Comparison of ENCODE assay signal across 8 cellular contexts in genomic region chr15:63157891-63158431, GRCh38. TPM values are rescaled to one million over a fixed set of nuclear protein-coding genes. Genes with fewer than 3 reads are reported as not detected.
DNase-seq lines count a peak whose midpoint lies in the region; ATAC-seq and TF ChIP-seq lines count a peak whose summit lies in the region.

No MANE protein-coding gene starts in this region.

- peak; percentile 48 for DNase-seq in AG09309 (ENCODE audit: low read depth)
- DNase-seq in SK-MEL-5 (ENCODE audit: low read depth, low spot score), result peak; percentile 80
- DNase-seq in choroid plexus epithelial cell (ENCODE audit: low read depth), result peak; percentile 89
- DNase-seq in kidney tubule cell (ENCODE audit: low spot score), result peak; percentile 78
- DNase-seq in stimulated activated effector memory CD8-positive, alpha-beta T cell treated with anti-CD3 and anti-CD28 coated beads, Interleukin-12 subunit alpha, Interleukin-12 subunit beta, amount 100 ng/mL, for 72 hours (ENCODE audit: low spot score in 2 of 2), result peak in 1 of 2 donors; percentile 65
- no peak for DNase-seq in COR-L47 (lab: John Stamatoyannopoulos, UW)

- peak; percentile 10 for ATAC-seq in HG03097 (IDR thresholded peaks at IDR 0.05; ENCODE audit: low FRiP score, unreplicated experiment)
- peak; percentile 55 for ATAC-seq in stimulated activated effector memory CD8-positive, alpha-beta T cell treated with anti-CD3 and anti-CD28 coated beads, Interleukin-12 subunit alpha, Interleukin-12 subunit beta, amount 100 ng/mL, for 72 hours

- peaks cover 45% of the 10 kb centered on the region for H3K36me3 Mint-ChIP-seq in stimulated activated effector memory CD8-positive, alpha-beta T cell treated with anti-CD3 and anti-CD28 coated beads, Interleukin-12 subunit alpha, Interleukin-12 subunit beta, amount 100 ng/mL, for 72 hours

- in situ Hi-C loops in SK-MEL-5 (cut with HindIII; ENCODE audit: low pct_unique_long_range_greater_than_20kb, low sequenced_read_pairs), result no loop called here

- peak overlapping the region; percentile 83 for H3K4me3 ChIP-seq in AG09309 (ENCODE audit: control insufficient read depth, low read depth, low read length)
- peak overlapping the region; percentile 96 for H3K4me3 ChIP-seq in choroid plexus epithelial cell (ENCODE audit: low read depth, low read length)

- H3K4me3 Mint-ChIP-seq in stimulated activated effector memory CD8-positive, alpha-beta T cell treated with anti-CD3 and anti-CD28 coated beads, Interleukin-12 subunit alpha, Interleukin-12 subunit beta, amount 100 ng/mL, for 72 hours, result peak overlapping the region; percentile 98

- H3K4me1 Mint-ChIP-seq in stimulated activated effector memory CD8-positive, alpha-beta T cell treated with anti-CD3 and anti-CD28 coated beads, Interleukin-12 subunit alpha, Interleukin-12 subunit beta, amount 100 ng/mL, for 72 hours, result no peaks in the 10 kb centered on the region

- H3K27ac Mint-ChIP-seq in stimulated activated effector memory CD8-positive, alpha-beta T cell treated with anti-CD3 and anti-CD28 coated beads, Interleukin-12 subunit alpha, Interleukin-12 subunit beta, amount 100 ng/mL, for 72 hours, result peak overlapping the region; percentile 98

- H3K9me3 Mint-ChIP-seq in stimulated activated effector memory CD8-positive, alpha-beta T cell treated with anti-CD3 and anti-CD28 coated beads, Interleukin-12 subunit alpha, Interleukin-12 subunit beta, amount 100 ng/mL, for 72 hours, result no peaks in the 10 kb centered on the region

- peak; percentile 31 for TF ChIP-seq CTCF in AG09309 (IDR thresholded peaks at IDR 0.05; ENCODE audit: control insufficient read depth, insufficient read depth, low read depth, low read length, missing control alignments)
- TF ChIP-seq CTCF in GM12873 (IDR thresholded peaks at IDR 0.05; ENCODE audit: insufficient read depth, low read depth, low read length, missing control alignments), result peak; percentile 14
- TF ChIP-seq CTCF in choroid plexus epithelial cell (conservative IDR thresholded peaks at IDR 0.05; ENCODE audit: low read depth, low read length), result peak; percentile 40

RNA-seq across cellular contexts. Expression of gene RPS27L, which starts 0.7 kb away (rescaled TPM):
- total RNA-seq in SK-MEL-5 (2014; rRNA removed; shearing (Covaris generic)), result 362 and 373 TPM in 2 replicates
- 105 and 158 TPM in 2 replicates for polyA plus RNA-seq in SK-MEL-5 (2015; cell fraction: cytosol; rRNA removed)
- polyA plus RNA-seq in SK-MEL-5 (2015; cell fraction: nucleus; rRNA removed), result 53.0 and 86.8 TPM in 2 replicates

RNA-seq across cellular contexts. Expression of gene RAB8B, which starts 31.4 kb away (rescaled TPM):
- total RNA-seq in SK-MEL-5 (2014; rRNA removed; shearing (Covaris generic)), result 26.2 and 28.6 TPM in 2 replicates
- 11.7 and 17.3 TPM in 2 replicates for polyA plus RNA-seq in SK-MEL-5 (2015; cell fraction: cytosol; rRNA removed)
- 13.3 and 18.6 TPM in 2 replicates for polyA plus RNA-seq in SK-MEL-5 (2015; cell fraction: nucleus; rRNA removed)

RNA-seq across cellular contexts. Expression of gene LACTB, which starts 36.3 kb away (rescaled TPM):
- 13.7 and 16.4 TPM in 2 replicates for total RNA-seq in SK-MEL-5 (2014; rRNA removed; shearing (Covaris generic))
- 10.0 and 12.5 TPM in 2 replicates for polyA plus RNA-seq in SK-MEL-5 (2015; cell fraction: cytosol; rRNA removed)
- polyA plus RNA-seq in SK-MEL-5 (2015; cell fraction: nucleus; rRNA removed), result 9.2 and 11.3 TPM in 2 replicates
